11 cellular contexts compared by ENCODE assay signal in genomic region chr5:159181152-159181551, GRCh38. TPM values are rescaled to one million over a fixed set of nuclear protein-coding genes. Genes with fewer than 3 reads are reported as not detected.
DNase-seq lines count a peak whose midpoint lies in the region; ATAC-seq, FAIRE-seq and TF ChIP-seq lines count a peak whose summit lies in the region.
"Had no signal": no experiment of that assay in that cellular context is flagged by ENCODE, and none has a peak within 500 bp of the region (broad histone marks: within the 10 kb centered on the region; RNA-seq: fewer than 3 reads in every experiment).

No MANE protein-coding gene starts in this region.

- TF ChIP-seq CTCF in A549 (IDR thresholded peaks at IDR 0.05) (no peak), choroid plexus epithelial cell (conservative IDR thresholded peaks at IDR 0.05; ENCODE audit: low read depth, low read length) (no peak)

- peak overlapping the region; percentile 94 to 98 for H3K27ac ChIP-seq in A549

- no peak for TF ChIP-seq EP300 in A549 (IDR thresholded peaks at IDR 0.05)

- no peak for TF ChIP-seq RAD21 in A549 (conservative IDR thresholded peaks at IDR 0.05 in 1 of 2, IDR thresholded peaks at IDR 0.05 in 1 of 2)

- no peak overlapping the region for H3K4me3 ChIP-seq in A549
- H3K4me3 ChIP-seq in choroid plexus epithelial cell (ENCODE audit: low read depth, low read length) = no peak overlapping the region

- intact Hi-C loops in left colon (cut with DNase I, micrococcal nuclease) = no loop called here

- TF ChIP-seq POLR2A in A549 (IDR thresholded peaks at IDR 0.05; ENCODE audit: low read length) = no peak

- peaks cover 95% of the 10 kb centered on the region for H3K4me1 ChIP-seq in A549

- peak overlapping the region; percentile 79 for H3K4me2 ChIP-seq in A549

- CTCF ChIA-PET in A549 (lab: Yijun Ruan, JAX) = interaction anchor here (0.7 to 1.1 kb wide), 3 partner anchors 17 to 48 kb away, joined by 3 read pairs; no protein-coding TSS in a partner anchor

- POLR2A ChIA-PET in A549 (lab: Yijun Ruan, JAX) = interaction anchor here (0.7 kb wide), 1 partner anchor 941 kb away, joined by 8 read pairs; no protein-coding TSS in a partner anchor

- no peak for DNase-seq in A549 (ENCODE audit: low read depth in 1 of 2, low spot score in 1 of 2)
- peak; percentile 55 for DNase-seq in choroid plexus epithelial cell (ENCODE audit: low read depth)
- no peak for DNase-seq in C1 segment of cervical spinal cord (lab: John Stamatoyannopoulos, UW)
- no peak for DNase-seq in KBM-7
- DNase-seq in activated CD8-positive, alpha-beta memory T cell treated with anti-CD3 and anti-CD28 coated beads, Interleukin-2, amount 50 U/mL, for 48 hours = no peak
- DNase-seq in left colon = no peak
- DNase-seq: GOT3; NCI-H1436; stimulated activated CD8-positive, alpha-beta memory T cell treated with anti-CD3 and anti-CD28 coated beads, Interleukin-4, amount 100 ng/mL, for 48 hours had no signal

- in situ Hi-C loops in KBM-7 (cut with MboI; ENCODE audit: low pct_unique_long_range_greater_than_20kb, low sequenced_read_pairs) = no loop called here

- FAIRE-seq in A549 (lab: Jason Lieb, UNC) = no peak

- no peak for ATAC-seq in A549
- ATAC-seq in GM18858 (IDR thresholded peaks at IDR 0.05; ENCODE audit: unreplicated experiment) = peak; percentile 52
- peak; percentile 47 for ATAC-seq in HG03103 (IDR thresholded peaks at IDR 0.05; ENCODE audit: low read depth, unreplicated experiment)
- ATAC-seq in left colon = no peak

- no peaks in the 10 kb centered on the region for H3K9me3 ChIP-seq in A549

TF ChIP-seq in A549, 52 proteins besides CTCF, POLR2A, EP300 and RAD21:
- TF ChIP-seq FOSB (CRISPR knock-in tag; IDR thresholded peaks at IDR 0.05) (no peak), SREBF2 (IDR thresholded peaks at IDR 0.05) (no peak)

RNA-seq across cellular contexts. Expression of gene RNF145, which starts 28.2 kb away (rescaled TPM):
- polyA plus RNA-seq in A549 (2011; rRNA removed) = 122 and 147 TPM in 2 replicates
- polyA plus RNA-seq in A549 (2012; cell fraction: cytosol; rRNA removed) = 38.4 and 45.0 TPM in 2 replicates
- polyA plus RNA-seq in A549 (2012; cell fraction: nucleus; rRNA removed) = 20.9 and 43.9 TPM in 2 replicates
- polyA plus RNA-seq in A549 (2017; fragmentation: RNase III; extraction: RNeasy Plus Mini Kit Qiagen cat#74134 plus additional on column Dnase treatment) = 120 to 146 TPM (median 137 TPM) in 3 replicates
- 82.2 and 83.3 TPM in 2 replicates for polyA minus RNA-seq in A549 (2011; rRNA and poly(A)+ RNA removed)
- total RNA-seq in left colon = 10 to 100 TPM; 67.0 to 69.3 TPM

Comparison
In these comparisons a context has a peak if more than half of its experiments do, and no peak if none do; other contexts are left out.
1. ATAC-seq: peak in GM18858 (single experiment) and HG03103 (single experiment); none in A549 (0 of 2) and left colon (single experiment).